ENCODE assay signal across 11 cellular contexts in genomic region chr2:1136071-1136470, GRCh38.
A peak's percentile ranks its signal among the peaks of the same experiment; 100 is the strongest.
DNase-seq lines count a peak whose midpoint lies in the region; ATAC-seq and TF ChIP-seq lines count a peak whose summit lies in the region.
"Had no signal": no experiment of that assay in that cellular context is flagged by ENCODE, and none has a peak within 500 bp of the region (broad histone marks: within the 10 kb centered on the region; RNA-seq: fewer than 3 reads in every experiment).

No MANE protein-coding gene starts in this region.

- no peak for ATAC-seq in RWPE2 (ENCODE audit: low read depth)
- ATAC-seq in GM19397 (IDR thresholded peaks at IDR 0.05; ENCODE audit: unreplicated experiment), result no peak
- no peak for ATAC-seq in HG03354 (IDR thresholded peaks at IDR 0.05; ENCODE audit: poor library complexity, severe bottlenecking, unreplicated experiment)

- BruUV-seq in A673 (replicated peaks; lab: Mats Ljungman, UMichigan), result no TSS peak

- intact Hi-C loops in A673 (cut with micrococcal nuclease; ENCODE audit: unreplicated experiment), result loop anchor here (2.0 to 5.0 kb wide), 2 partner anchors 181 to 424 kb away; no protein-coding TSS in a partner anchor

- H4K20me1 ChIP-seq in hepatocyte (ENCODE audit: insufficient read depth, poor library complexity, severe bottlenecking), result no peaks in the 10 kb centered on the region

- H3K9me2 ChIP-seq in hepatocyte (replicated peaks; ENCODE audit: insufficient read depth), result no peaks in the 10 kb centered on the region

- no peak overlapping the region for H3K27ac ChIP-seq in A673 (ENCODE audit: low read depth, low read length, poor library complexity, severe bottlenecking)
- H3K27ac ChIP-seq in RWPE2 (ENCODE audit: poor library complexity, severe bottlenecking), result no peak overlapping the region
- H3K27ac ChIP-seq in hepatocyte, result peak overlapping the region; percentile 40
- H3K27ac ChIP-seq: right lobe of liver had no signal

- H3K4me1 ChIP-seq in A673 (ENCODE audit: insufficient read depth, low read length, poor library complexity, severe bottlenecking) (no peaks in the 10 kb centered on the region), RWPE2 (ENCODE audit: insufficient read depth, poor library complexity, severe bottlenecking) (no peaks in the 10 kb centered on the region), hepatocyte (ENCODE audit: insufficient read depth) (no peaks in the 10 kb centered on the region)
- H3K4me1 ChIP-seq: right lobe of liver had no signal

- peak; percentile 60 for TF ChIP-seq CTCF in A673 (conservative IDR thresholded peaks at IDR 0.05; ENCODE audit: low read depth, low read length)
- TF ChIP-seq CTCF in RWPE2 (IDR thresholded peaks at IDR 0.05; ENCODE audit: poor library complexity, severe bottlenecking), result peak; percentile 54
- TF ChIP-seq CTCF in hepatocyte (IDR thresholded peaks at IDR 0.05; ENCODE audit: poor library complexity), result peak; percentile 44
- TF ChIP-seq CTCF in GM10248 (IDR thresholded peaks at IDR 0.05; ENCODE audit: control extremely low read depth, extremely low read depth, low read depth, missing control alignments), result no peak

- no peaks in the 10 kb centered on the region for H3K79me2 ChIP-seq in hepatocyte

- no peaks in the 10 kb centered on the region for H3K36me3 ChIP-seq in A673 (ENCODE audit: insufficient read depth, low read length, poor library complexity, severe bottlenecking)
- no peaks in the 10 kb centered on the region for H3K36me3 ChIP-seq in RWPE2 (ENCODE audit: low read depth)
- no peaks in the 10 kb centered on the region for H3K36me3 ChIP-seq in hepatocyte (replicated peaks; ENCODE audit: insufficient read depth, low read depth)
- H3K36me3 ChIP-seq: right lobe of liver had no signal

- POLR2A ChIA-PET in A673 (lab: Charles Lee; ENCODE audit: low non-redundant PET), result no interaction called here
- POLR2A ChIA-PET in GM10248 (lab: Yijun Ruan, JAX), result no interaction called here

- peak; percentile 30 for DNase-seq in A673 (ENCODE audit: low spot score)
- peak; percentile 16 for DNase-seq in ELR (ENCODE audit: low read depth)
- DNase-seq in RWPE2 (ENCODE audit: low spot score), result no peak
- no peak for DNase-seq in hepatocyte (ENCODE audit: low spot score)
- DNase-seq in NOMO-1 treated with DMSO at 0.1 percent for 48 hours (lab: John Stamatoyannopoulos, UW; ENCODE audit: unreplicated experiment), result no peak
- no peak for DNase-seq in GM10248 (ENCODE audit: extremely low spot score)
- DNase-seq: NCI-H446 treated with DMSO at 0.1 percent for 48 hours, right lobe of liver, T1000 had no signal

- H3K27me3 ChIP-seq in A673 (replicated peaks; ENCODE audit: insufficient read depth, low read depth, low read length, poor library complexity) (no peaks in the 10 kb centered on the region), RWPE2 (ENCODE audit: insufficient read depth, poor library complexity, severe bottlenecking) (peaks cover 5% of the 10 kb centered on the region), hepatocyte (no peaks in the 10 kb centered on the region)
- H3K27me3 ChIP-seq: right lobe of liver had no signal

- H3K9me3 ChIP-seq in A673 (ENCODE audit: low read depth, low read length, poor library complexity, severe bottlenecking) (no peaks in the 10 kb centered on the region), RWPE2 (ENCODE audit: severe bottlenecking) (no peaks in the 10 kb centered on the region), hepatocyte (ENCODE audit: low read depth) (no peaks in the 10 kb centered on the region)
- H3K9me3 ChIP-seq: right lobe of liver had no signal

- H3K4me3 ChIP-seq in A673 (ENCODE audit: low read depth, low read length, poor library complexity, severe bottlenecking), result no peak overlapping the region
- no peak overlapping the region for H3K4me3 ChIP-seq in RWPE2 (ENCODE audit: severe bottlenecking)
- no peak overlapping the region for H3K4me3 ChIP-seq in hepatocyte
- H3K4me3 ChIP-seq: right lobe of liver had no signal

- no peak overlapping the region for H3K4me2 ChIP-seq in hepatocyte

- no peak overlapping the region for H2AFZ ChIP-seq in hepatocyte

- 66% methylated on average over 7 of the region's 7 CpGs for WGBS in hepatocyte (ENCODE audit: low lambda C conversion rate, missing lambda C conversion rate)

- CTCF ChIA-PET in A673 (lab: Charles Lee) (no interaction called here), GM10248 (lab: Yijun Ruan, JAX) (no interaction called here)

Comparison
In these comparisons a context has a peak if more than half of its experiments do, and no peak if none do; other contexts are left out.
1. DNase-seq: peak in A673 (single experiment) and ELR (single experiment); none in RWPE2 (single experiment), hepatocyte (single experiment), NOMO-1 treated with DMSO at 0.1 percent for 48 hours (single experiment) and GM10248 (single experiment).